31 cellular contexts compared by ENCODE assay signal in the genomic region with DNA sequence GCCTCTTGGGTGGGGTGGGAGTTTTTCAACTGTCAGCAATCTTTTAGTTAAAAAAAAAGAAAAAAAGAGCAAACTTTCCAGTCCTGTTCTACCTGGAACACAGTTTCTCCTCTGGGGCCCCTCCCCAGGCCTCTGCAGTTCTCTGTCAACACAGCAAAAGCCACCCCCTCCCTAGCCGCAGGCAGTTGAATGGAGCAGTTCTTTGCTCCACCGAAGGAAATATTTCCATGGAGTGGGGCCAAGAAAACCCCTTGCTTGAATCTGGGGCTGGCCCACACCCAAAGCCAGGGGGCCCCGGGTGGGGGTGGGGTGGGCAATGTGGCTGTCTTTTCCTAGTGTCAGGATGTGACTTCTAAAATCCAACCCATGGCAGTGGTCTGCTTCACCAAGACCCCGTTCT. TPM values are rescaled to one million over a fixed set of nuclear protein-coding genes. Genes with fewer than 3 reads are reported as not detected.
"Had no signal": no experiment of that assay in that cellular context is flagged by ENCODE, and none has a peak within 500 bp of the region (broad histone marks: within the 10 kb centered on the region; RNA-seq: fewer than 3 reads in every experiment).

No MANE protein-coding gene starts in this region.

- H3K27ac ChIP-seq: esophagus muscularis mucosa, foreskin keratinocyte, gastroesophageal sphincter, heart left ventricle, lower lobe of right lung, pancreas, suprapubic skin, thyroid gland had no signal

- FAIRE-seq: colon, endothelial cell of umbilical vein, islet of Langerhans, pancreas had no signal

- H3K36me3 Mint-ChIP-seq: naive thymus-derived CD4-positive, alpha-beta T cell had no signal

- H3K4me3 ChIP-seq: esophagus muscularis mucosa, gastroesophageal sphincter, heart left ventricle, lower lobe of right lung, mucosa of descending colon, pancreas, smooth muscle cell, suprapubic skin, thyroid gland had no signal

- ATAC-seq: foreskin keratinocyte; gastroesophageal sphincter; heart left ventricle; left colon; left ventricle myocardium superior; lower lobe of right lung; mucosa of descending colon; naive thymus-derived CD4-positive, alpha-beta T cell; pancreas; sciatic nerve; stimulated activated naive CD8-positive, alpha-beta T cell treated with anti-CD3 and anti-CD28 coated beads, Interleukin-15, amount 100 ng/mL, for 72 hours had no signal

- H3K27ac Mint-ChIP-seq: dendritic cell treated with granulocyte-macrophage colony-stimulating factor and Interleukin-4, amounts not matched to agents 40 ng/mL and 50 ng/mL, for 4 days; naive thymus-derived CD4-positive, alpha-beta T cell; nephron progenitor cell; stimulated activated naive CD8-positive, alpha-beta T cell treated with anti-CD3 and anti-CD28 coated beads, Interleukin-15, amount 100 ng/mL, for 72 hours had no signal

- H3K9me3 ChIP-seq: esophagus muscularis mucosa, gastroesophageal sphincter, heart left ventricle, lower lobe of right lung, mucosa of descending colon, pancreas, suprapubic skin, thyroid gland had no signal

- DNase-seq: effector CD8-positive, alpha-beta T cell; foreskin keratinocyte; hippocampal formation; kidney glomerular epithelial cell; left colon; left ventricle myocardium superior; lower lobe of right lung; mucosa of descending colon; naive thymus-derived CD4-positive, alpha-beta T cell; nephron progenitor cell; occipital lobe; pancreas; retina; stimulated activated CD4-positive, alpha-beta T cell treated with anti-CD3 and anti-CD28 coated beads, Interleukin-12 subunit alpha, Interleukin-12 subunit beta, amount 100 ng/mL, for 4 hours; stimulated activated CD4-positive, alpha-beta T cell treated with anti-CD3 and anti-CD28 coated beads, Interleukin-1b, Interleukin-23, amount 100 ng/mL, for 48 hours; stimulated activated CD4-positive, alpha-beta T cell treated with anti-CD3 and anti-CD28 coated beads, Interleukin-4, amount 100 ng/mL, for 1 hour; stimulated activated CD8-positive, alpha-beta memory T cell treated with anti-CD3 and anti-CD28 coated beads, Interleukin-4, amount 100 ng/mL, for 48 hours; stimulated activated naive CD4-positive, alpha-beta T cell; stimulated activated naive CD8-positive, alpha-beta T cell treated with anti-CD3 and anti-CD28 coated beads, Interleukin-15, amount 100 ng/mL, for 72 hours; thyroid gland; trophoblast cell had no signal

- H3K4me1 ChIP-seq: foreskin keratinocyte, heart left ventricle, lower lobe of right lung, thyroid gland had no signal

- H3K36me3 ChIP-seq: esophagus muscularis mucosa, gastroesophageal sphincter, heart left ventricle, lower lobe of right lung, pancreas, suprapubic skin, thyroid gland had no signal

- H3K4me3 Mint-ChIP-seq: dendritic cell treated with granulocyte-macrophage colony-stimulating factor and Interleukin-4, amounts not matched to agents 40 ng/mL and 50 ng/mL, for 4 days; naive thymus-derived CD4-positive, alpha-beta T cell; nephron progenitor cell; stimulated activated naive CD8-positive, alpha-beta T cell treated with anti-CD3 and anti-CD28 coated beads, Interleukin-15, amount 100 ng/mL, for 72 hours had no signal

- H3K27me3 ChIP-seq: pancreas, thyroid gland had no signal

- H3K9me3 Mint-ChIP-seq: dendritic cell treated with granulocyte-macrophage colony-stimulating factor and Interleukin-4, amounts not matched to agents 40 ng/mL and 50 ng/mL, for 4 days; stimulated activated naive CD8-positive, alpha-beta T cell treated with anti-CD3 and anti-CD28 coated beads, Interleukin-15, amount 100 ng/mL, for 72 hours had no signal

- H3K4me2 ChIP-seq: smooth muscle cell had no signal

RNA-seq across cellular contexts. Expression of a gene that starts 5.0 kb away (rescaled TPM):
- total RNA-seq: smooth muscle cell had no signal
- polyA plus RNA-seq: naive thymus-derived CD4-positive, alpha-beta T cell; smooth muscle cell had no signal
